32 cellular contexts compared by ENCODE assay signal in the genomic region with DNA sequence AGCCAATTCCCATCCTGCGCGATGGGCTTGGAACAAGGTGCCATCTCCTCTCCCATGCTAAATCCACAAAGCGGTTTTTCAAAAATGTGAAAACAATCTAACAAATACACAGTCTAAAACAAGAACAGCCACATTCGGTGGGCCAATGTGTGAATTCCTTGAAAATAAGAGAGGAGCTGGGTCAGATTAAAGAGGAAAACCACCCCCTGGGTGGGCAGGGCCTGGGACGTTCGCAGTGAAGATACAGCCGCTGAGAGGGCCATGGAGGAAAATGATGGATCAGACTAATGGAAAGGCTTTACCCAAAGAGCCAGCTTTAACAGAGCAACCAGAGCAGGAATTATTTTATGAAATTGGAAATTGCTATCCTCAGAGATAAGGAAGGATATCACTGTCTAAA. TPM values are rescaled to one million over a fixed set of nuclear protein-coding genes. Genes with fewer than 3 reads are reported as not detected.
"Had no signal": no experiment of that assay in that cellular context is flagged by ENCODE, and none has a peak within 500 bp of the region (broad histone marks: within the 10 kb centered on the region; RNA-seq: fewer than 3 reads in every experiment).

No MANE protein-coding gene starts in this region.

- DNase-seq: stimulated activated CD4-positive, alpha-beta T cell treated with anti-CD3 and anti-CD28 coated beads, Interleukin-2, amount 100 ng/mL, for 48 hours; stimulated activated CD4-positive, alpha-beta T cell treated with anti-CD3 and anti-CD28 coated beads, Interleukin-4, amount 100 ng/mL, for 1 hour; stimulated activated CD4-positive, alpha-beta T cell treated with anti-CD3 and anti-CD28 coated beads, Interleukin-4, amount 100 ng/mL, for 24 hours; stimulated activated CD4-positive, alpha-beta T cell treated with anti-CD3 and anti-CD28 coated beads, Interleukin-4, amount 100 ng/mL, for 4 hours; stimulated activated CD8-positive, alpha-beta memory T cell treated with anti-CD3 and anti-CD28 coated beads, Interleukin-4, amount 100 ng/mL, for 48 hours; stimulated activated naive B cell treated with anti-CD40 and anti-IgM and Interleukin-4, amounts not matched to agents 10 μg/mL and 1 μg/mL and 100 μg/mL, for 72 hours; stimulated activated naive CD4-positive, alpha-beta T cell; stimulated activated naive CD4-positive, alpha-beta T cell treated with Interleukin-2 at 50 U/mL for 16 hours; stimulated activated naive CD8-positive, alpha-beta T cell treated with anti-CD3 and anti-CD28 coated beads, Interleukin-15, amount 100 ng/mL, for 72 hours; stimulated activated naive CD8-positive, alpha-beta T cell treated with anti-CD3 and anti-CD28 coated beads, Interleukin-15, Interleukin-2, amounts not matched to agents 100 U/mL and 50 U/mL, for 24 hours; stomach; substantia nigra; testis; thyroid gland; tibial artery; transverse colon; trophoblast cell; upper lobe of left lung; upper lobe of right lung; uterus had no signal

- H3K27ac ChIP-seq: stomach, suprapubic skin, testis, thoracic aorta, thyroid gland, tibial artery, tibial nerve, transverse colon, upper lobe of left lung, upper lobe of right lung, uterus, vagina had no signal

- H3K9me3 Mint-ChIP-seq: stimulated activated effector memory CD8-positive, alpha-beta T cell treated with anti-CD3 and anti-CD28 coated beads, Interleukin-12 subunit alpha, Interleukin-12 subunit beta, amount 100 ng/mL, for 72 hours; stimulated activated memory B cell treated with anti-CD40 and anti-IgM and Interleukin-4, amounts not matched to agents 10 μg/mL and 1 μg/mL and 100 μg/mL, for 72 hours; stimulated activated naive B cell treated with anti-CD40 and anti-IgM and Interleukin-4, amounts not matched to agents 10 μg/mL and 1 μg/mL and 100 μg/mL, for 72 hours; stimulated activated naive CD8-positive, alpha-beta T cell treated with anti-CD3 and anti-CD28 coated beads, Interleukin-15, amount 100 ng/mL, for 72 hours; stimulated activated naive CD8-positive, alpha-beta T cell treated with anti-CD3 and anti-CD28 coated beads, Interleukin-15, Interleukin-2, amounts not matched to agents 100 ng/mL and 50 ng/mL, for 24 hours; type B pancreatic cell had no signal

- H3K27me3 ChIP-seq: testis, thyroid gland, tibial nerve, transverse colon, upper lobe of left lung, upper lobe of right lung, uterus, vagina had no signal

- H3K4me1 Mint-ChIP-seq: stimulated activated effector memory CD8-positive, alpha-beta T cell treated with anti-CD3 and anti-CD28 coated beads, Interleukin-12 subunit alpha, Interleukin-12 subunit beta, amount 100 ng/mL, for 72 hours; stimulated activated memory B cell treated with anti-CD40 and anti-IgM and Interleukin-4, amounts not matched to agents 10 μg/mL and 1 μg/mL and 100 μg/mL, for 72 hours; stimulated activated naive B cell treated with anti-CD40 and anti-IgM and Interleukin-4, amounts not matched to agents 10 μg/mL and 1 μg/mL and 100 μg/mL, for 72 hours; stimulated activated naive CD8-positive, alpha-beta T cell treated with anti-CD3 and anti-CD28 coated beads, Interleukin-15, amount 100 ng/mL, for 72 hours had no signal

- H3K36me3 ChIP-seq: stomach, suprapubic skin, thoracic aorta, thyroid gland, tibial artery, tibial nerve, transverse colon, upper lobe of left lung, upper lobe of right lung, uterus, vagina had no signal

- H3K36me3 Mint-ChIP-seq: stimulated activated effector memory CD8-positive, alpha-beta T cell treated with anti-CD3 and anti-CD28 coated beads, Interleukin-12 subunit alpha, Interleukin-12 subunit beta, amount 100 ng/mL, for 72 hours; stimulated activated memory B cell treated with anti-CD40 and anti-IgM and Interleukin-4, amounts not matched to agents 10 μg/mL and 1 μg/mL and 100 μg/mL, for 72 hours; stimulated activated naive B cell treated with anti-CD40 and anti-IgM and Interleukin-4, amounts not matched to agents 10 μg/mL and 1 μg/mL and 100 μg/mL, for 72 hours; type B pancreatic cell had no signal

- H3K27ac Mint-ChIP-seq: stimulated activated effector memory CD8-positive, alpha-beta T cell treated with anti-CD3 and anti-CD28 coated beads, Interleukin-12 subunit alpha, Interleukin-12 subunit beta, amount 100 ng/mL, for 72 hours; stimulated activated memory B cell treated with anti-CD40 and anti-IgM and Interleukin-4, amounts not matched to agents 10 μg/mL and 1 μg/mL and 100 μg/mL, for 72 hours; stimulated activated naive B cell treated with anti-CD40 and anti-IgM and Interleukin-4, amounts not matched to agents 10 μg/mL and 1 μg/mL and 100 μg/mL, for 72 hours; stimulated activated naive CD8-positive, alpha-beta T cell treated with anti-CD3 and anti-CD28 coated beads, Interleukin-15, amount 100 ng/mL, for 72 hours; stimulated activated naive CD8-positive, alpha-beta T cell treated with anti-CD3 and anti-CD28 coated beads, Interleukin-15, Interleukin-2, amounts not matched to agents 100 ng/mL and 50 ng/mL, for 24 hours; type B pancreatic cell had no signal

- H3K4me1 ChIP-seq: stomach, suprapubic skin, testis, thyroid gland, tibial nerve, transverse colon, upper lobe of left lung, upper lobe of right lung, uterus had no signal

- H3K4me3 Mint-ChIP-seq: stimulated activated effector memory CD8-positive, alpha-beta T cell treated with anti-CD3 and anti-CD28 coated beads, Interleukin-12 subunit alpha, Interleukin-12 subunit beta, amount 100 ng/mL, for 72 hours; stimulated activated memory B cell treated with anti-CD40 and anti-IgM and Interleukin-4, amounts not matched to agents 10 μg/mL and 1 μg/mL and 100 μg/mL, for 72 hours; stimulated activated naive B cell treated with anti-CD40 and anti-IgM and Interleukin-4, amounts not matched to agents 10 μg/mL and 1 μg/mL and 100 μg/mL, for 72 hours; stimulated activated naive CD8-positive, alpha-beta T cell treated with anti-CD3 and anti-CD28 coated beads, Interleukin-15, amount 100 ng/mL, for 72 hours; stimulated activated naive CD8-positive, alpha-beta T cell treated with anti-CD3 and anti-CD28 coated beads, Interleukin-15, Interleukin-2, amounts not matched to agents 100 ng/mL and 50 ng/mL, for 24 hours; type B pancreatic cell had no signal

- ATAC-seq: stimulated activated effector memory CD8-positive, alpha-beta T cell treated with anti-CD3 and anti-CD28 coated beads, Interleukin-12 subunit alpha, Interleukin-12 subunit beta, amount 100 ng/mL, for 72 hours; stimulated activated memory B cell treated with anti-CD40 and anti-IgM and Interleukin-4, amounts not matched to agents 10 μg/mL and 1 μg/mL and 100 μg/mL, for 72 hours; stimulated activated naive B cell treated with anti-CD40 and anti-IgM and Interleukin-4, amounts not matched to agents 10 μg/mL and 1 μg/mL and 100 μg/mL, for 72 hours; stimulated activated naive CD8-positive, alpha-beta T cell treated with anti-CD3 and anti-CD28 coated beads, Interleukin-15, amount 100 ng/mL, for 72 hours; stimulated activated naive CD8-positive, alpha-beta T cell treated with anti-CD3 and anti-CD28 coated beads, Interleukin-15, Interleukin-2, amounts not matched to agents 100 U/mL and 50 U/mL, for 24 hours; upper lobe of right lung had no signal

- H3K4me3 ChIP-seq: stomach, suprapubic skin, testis, thoracic aorta, thyroid gland, tibial artery, tibial nerve, transverse colon, upper lobe of left lung, upper lobe of right lung, uterus, vagina had no signal

- H3K9me3 ChIP-seq: stomach, suprapubic skin, testis, thoracic aorta, thyroid gland, tibial artery, tibial nerve, transverse colon, upper lobe of left lung, upper lobe of right lung, uterus, vagina had no signal

- H3K27me3 Mint-ChIP-seq: stimulated activated naive CD8-positive, alpha-beta T cell treated with anti-CD3 and anti-CD28 coated beads, Interleukin-15, Interleukin-2, amounts not matched to agents 100 ng/mL and 50 ng/mL, for 24 hours had no signal

RNA-seq across cellular contexts. Expression of a gene that starts 27.4 kb away (rescaled TPM):
- total RNA-seq: stomach, subcutaneous adipose tissue, suprapubic skin, temporal lobe, thoracic aorta, thyroid gland, tibial nerve, transverse colon, upper lobe of left lung, upper lobe of right lung, ureter, urinary bladder, uterus, vagina had no signal
